In genomic region chr7:47503283-47503682, GRCh38 we compare ENCODE assay signal across 1 cellular context.
TF ChIP-seq lines count a peak whose summit lies in the region.

No MANE protein-coding gene starts in this region.

TF ChIP-seq in SK-N-SH treated with all-trans-retinoic acid at 6 μM for 48 hours, 23 proteins besides CTCF, POLR2A, EP300 and RAD21 (continued from another document):
- no peak for TF ChIP-seq PATZ1 (CRISPR knock-in tag; IDR thresholded peaks at IDR 0.05; ENCODE audit: borderline replicate concordance)
- no peak for TF ChIP-seq PPARA (CRISPR knock-in tag; IDR thresholded peaks at IDR 0.05; ENCODE audit: borderline replicate concordance)
- TF ChIP-seq CREB5 (CRISPR knock-in tag; IDR thresholded peaks at IDR 0.05; ENCODE audit: low read depth) = no peak
TF ChIP-seq in SK-N-SH treated with all-trans-retinoic acid at 6 μM for 48 hours: peak in this region for 0.
